Comparison of ENCODE assay signal across 1 cellular context in the genomic region with DNA sequence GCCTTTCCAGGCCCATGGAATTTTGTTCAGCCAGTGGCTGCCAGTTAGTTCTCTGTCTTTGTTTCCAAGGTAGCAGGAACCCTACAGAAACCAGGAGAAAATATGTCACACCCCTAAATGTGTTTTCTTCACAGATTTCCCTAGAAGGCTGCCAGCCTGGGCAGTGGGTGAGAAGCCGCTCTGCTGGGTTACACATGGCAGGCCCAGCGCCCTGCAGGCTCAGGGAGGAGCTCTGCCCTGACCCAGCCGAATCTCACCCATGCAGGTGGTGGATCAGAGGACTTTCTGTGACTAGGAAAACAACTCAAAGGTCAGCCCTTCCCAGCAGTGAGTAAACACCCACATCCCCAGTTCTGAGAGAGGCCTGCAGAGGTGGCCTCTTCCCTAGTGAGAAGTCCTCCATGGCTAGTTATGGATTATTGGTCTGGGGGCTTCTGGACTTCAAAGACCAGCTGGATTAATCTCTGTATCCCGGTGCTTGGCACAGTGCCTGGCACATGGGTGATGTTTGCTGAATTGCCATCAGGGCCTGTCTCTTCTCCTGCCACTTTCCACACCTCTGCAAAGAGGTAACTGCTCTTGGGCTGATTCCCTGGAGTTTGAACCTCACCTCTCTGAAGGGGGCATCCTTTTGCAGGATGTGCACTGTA.
TF ChIP-seq lines count a peak whose summit lies in the region.

No MANE protein-coding gene starts in this region.

TF ChIP-seq in HepG2, 621 proteins besides CTCF, POLR2A, EP300 and RAD21 (continued from another document and continues in another):
- TF ChIP-seq, protein P1, sequence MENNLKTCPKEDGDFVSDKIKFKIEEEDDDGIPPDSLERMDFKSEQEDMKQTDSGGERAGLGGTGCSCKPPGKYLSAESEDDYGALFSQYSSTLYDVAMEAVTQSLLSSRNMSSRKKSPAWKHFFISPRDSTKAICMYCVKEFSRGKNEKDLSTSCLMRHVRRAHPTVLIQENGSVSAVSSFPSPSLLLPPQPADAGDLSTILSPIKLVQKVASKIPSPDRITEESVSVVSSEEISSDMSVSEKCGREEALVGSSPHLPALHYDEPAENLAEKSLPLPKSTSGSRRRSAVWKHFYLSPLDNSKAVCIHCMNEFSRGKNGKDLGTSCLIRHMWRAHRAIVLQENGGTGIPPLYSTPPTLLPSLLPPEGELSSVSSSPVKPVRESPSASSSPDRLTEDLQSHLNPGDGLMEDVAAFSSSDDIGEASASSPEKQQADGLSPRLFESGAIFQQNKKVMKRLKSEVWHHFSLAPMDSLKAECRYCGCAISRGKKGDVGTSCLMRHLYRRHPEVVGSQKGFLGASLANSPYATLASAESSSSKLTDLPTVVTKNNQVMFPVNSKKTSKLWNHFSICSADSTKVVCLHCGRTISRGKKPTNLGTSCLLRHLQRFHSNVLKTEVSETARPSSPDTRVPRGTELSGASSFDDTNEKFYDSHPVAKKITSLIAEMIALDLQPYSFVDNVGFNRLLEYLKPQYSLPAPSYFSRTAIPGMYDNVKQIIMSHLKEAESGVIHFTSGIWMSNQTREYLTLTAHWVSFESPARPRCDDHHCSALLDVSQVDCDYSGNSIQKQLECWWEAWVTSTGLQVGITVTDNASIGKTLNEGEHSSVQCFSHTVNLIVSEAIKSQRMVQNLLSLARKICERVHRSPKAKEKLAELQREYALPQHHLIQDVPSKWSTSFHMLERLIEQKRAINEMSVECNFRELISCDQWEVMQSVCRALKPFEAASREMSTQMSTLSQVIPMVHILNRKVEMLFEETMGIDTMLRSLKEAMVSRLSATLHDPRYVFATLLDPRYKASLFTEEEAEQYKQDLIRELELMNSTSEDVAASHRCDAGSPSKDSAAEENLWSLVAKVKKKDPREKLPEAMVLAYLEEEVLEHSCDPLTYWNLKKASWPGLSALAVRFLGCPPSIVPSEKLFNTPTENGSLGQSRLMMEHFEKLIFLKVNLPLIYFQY (CRISPR knock-in tag; IDR thresholded peaks at IDR 0.05; ENCODE audit: borderline replicate concordance), result peak; percentile 92
- TF ChIP-seq, protein P2, sequence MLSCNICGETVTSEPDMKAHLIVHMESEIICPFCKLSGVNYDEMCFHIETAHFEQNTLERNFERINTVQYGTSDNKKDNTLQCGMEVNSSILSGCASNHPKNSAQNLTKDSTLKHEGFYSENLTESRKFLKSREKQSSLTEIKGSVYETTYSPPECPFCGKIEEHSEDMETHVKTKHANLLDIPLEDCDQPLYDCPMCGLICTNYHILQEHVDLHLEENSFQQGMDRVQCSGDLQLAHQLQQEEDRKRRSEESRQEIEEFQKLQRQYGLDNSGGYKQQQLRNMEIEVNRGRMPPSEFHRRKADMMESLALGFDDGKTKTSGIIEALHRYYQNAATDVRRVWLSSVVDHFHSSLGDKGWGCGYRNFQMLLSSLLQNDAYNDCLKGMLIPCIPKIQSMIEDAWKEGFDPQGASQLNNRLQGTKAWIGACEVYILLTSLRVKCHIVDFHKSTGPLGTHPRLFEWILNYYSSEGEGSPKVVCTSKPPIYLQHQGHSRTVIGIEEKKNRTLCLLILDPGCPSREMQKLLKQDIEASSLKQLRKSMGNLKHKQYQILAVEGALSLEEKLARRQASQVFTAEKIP (CRISPR knock-in tag; IDR thresholded peaks at IDR 0.05; ENCODE audit: borderline replicate concordance), result no peak
- TF ChIP-seq ASH2L (IDR thresholded peaks at IDR 0.05; ENCODE audit: insufficient read length, low read depth, low read length) (peak; percentile 97), SRF (IDR thresholded peaks at IDR 0.05; ENCODE audit: low read depth, low read length) (no peak), HDAC6 (IDR thresholded peaks at IDR 0.05; ENCODE audit: low read depth, low read length) (no peak), DMAP1 (CRISPR knock-in tag; IDR thresholded peaks at IDR 0.05) (peak; percentile 87), HMGA1 (CRISPR knock-in tag; conservative IDR thresholded peaks at IDR 0.05) (no peak), TMF1 (CRISPR knock-in tag; IDR thresholded peaks at IDR 0.05; ENCODE audit: low read depth) (peak; percentile 6; the same call in 1 of the 2 replicates), ZNF567 (CRISPR knock-in tag; IDR thresholded peaks at IDR 0.05; ENCODE audit: borderline replicate concordance) (no peak), ZC3H13 (CRISPR knock-in tag; IDR thresholded peaks at IDR 0.05) (0 out of 2 replicates have a peak, but pooled peaks have one; percentile 33), SP5 (CRISPR knock-in tag; IDR thresholded peaks at IDR 0.05; ENCODE audit: borderline replicate concordance, low read depth) (peak; percentile 92), PHF8 (CRISPR knock-in tag; IDR thresholded peaks at IDR 0.05) (no peak), FOXP1 (IDR thresholded peaks at IDR 0.05) (peak; percentile 81), FOXP1 (CRISPR knock-in tag; IDR thresholded peaks at IDR 0.05) (peak; percentile 89), ZNF709 (CRISPR knock-in tag; IDR thresholded peaks at IDR 0.05) (peak; percentile 88), JARID2 (CRISPR knock-in tag; IDR thresholded peaks at IDR 0.05; ENCODE audit: insufficient replicate concordance) (no peak), IKZF1 (IDR thresholded peaks at IDR 0.05) (no peak), ZFP1 (CRISPR knock-in tag; IDR thresholded peaks at IDR 0.05) (no peak), ZNF788 (CRISPR knock-in tag; IDR thresholded peaks at IDR 0.05; ENCODE audit: borderline replicate concordance) (peak; percentile 64; the same call in 1 of the 2 replicates), DNMT1 (CRISPR knock-in tag; IDR thresholded peaks at IDR 0.05) (no peak), RCOR2 (CRISPR knock-in tag; IDR thresholded peaks at IDR 0.05) (peak; percentile 88)
- TF ChIP-seq, protein P3, sequence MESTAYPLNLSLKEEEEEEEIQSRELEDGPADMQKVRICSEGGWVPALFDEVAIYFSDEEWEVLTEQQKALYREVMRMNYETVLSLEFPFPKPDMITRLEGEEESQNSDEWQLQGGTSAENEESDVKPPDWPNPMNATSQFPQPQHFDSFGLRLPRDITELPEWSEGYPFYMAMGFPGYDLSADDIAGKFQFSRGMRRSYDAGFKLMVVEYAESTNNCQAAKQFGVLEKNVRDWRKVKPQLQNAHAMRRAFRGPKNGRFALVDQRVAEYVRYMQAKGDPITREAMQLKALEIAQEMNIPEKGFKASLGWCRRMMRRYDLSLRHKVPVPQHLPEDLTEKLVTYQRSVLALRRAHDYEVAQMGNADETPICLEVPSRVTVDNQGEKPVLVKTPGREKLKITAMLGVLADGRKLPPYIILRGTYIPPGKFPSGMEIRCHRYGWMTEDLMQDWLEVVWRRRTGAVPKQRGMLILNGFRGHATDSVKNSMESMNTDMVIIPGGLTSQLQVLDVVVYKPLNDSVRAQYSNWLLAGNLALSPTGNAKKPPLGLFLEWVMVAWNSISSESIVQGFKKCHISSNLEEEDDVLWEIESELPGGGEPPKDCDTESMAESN (CRISPR knock-in tag; conservative IDR thresholded peaks at IDR 0.05), result 0 out of 2 replicates have a peak, but pooled peaks have one; percentile 37
- TF ChIP-seq, protein P4, sequence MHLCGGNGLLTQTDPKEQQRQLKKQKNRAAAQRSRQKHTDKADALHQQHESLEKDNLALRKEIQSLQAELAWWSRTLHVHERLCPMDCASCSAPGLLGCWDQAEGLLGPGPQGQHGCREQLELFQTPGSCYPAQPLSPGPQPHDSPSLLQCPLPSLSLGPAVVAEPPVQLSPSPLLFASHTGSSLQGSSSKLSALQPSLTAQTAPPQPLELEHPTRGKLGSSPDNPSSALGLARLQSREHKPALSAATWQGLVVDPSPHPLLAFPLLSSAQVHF (CRISPR knock-in tag; IDR thresholded peaks at IDR 0.05), result no peak
- TF ChIP-seq, protein P5, sequence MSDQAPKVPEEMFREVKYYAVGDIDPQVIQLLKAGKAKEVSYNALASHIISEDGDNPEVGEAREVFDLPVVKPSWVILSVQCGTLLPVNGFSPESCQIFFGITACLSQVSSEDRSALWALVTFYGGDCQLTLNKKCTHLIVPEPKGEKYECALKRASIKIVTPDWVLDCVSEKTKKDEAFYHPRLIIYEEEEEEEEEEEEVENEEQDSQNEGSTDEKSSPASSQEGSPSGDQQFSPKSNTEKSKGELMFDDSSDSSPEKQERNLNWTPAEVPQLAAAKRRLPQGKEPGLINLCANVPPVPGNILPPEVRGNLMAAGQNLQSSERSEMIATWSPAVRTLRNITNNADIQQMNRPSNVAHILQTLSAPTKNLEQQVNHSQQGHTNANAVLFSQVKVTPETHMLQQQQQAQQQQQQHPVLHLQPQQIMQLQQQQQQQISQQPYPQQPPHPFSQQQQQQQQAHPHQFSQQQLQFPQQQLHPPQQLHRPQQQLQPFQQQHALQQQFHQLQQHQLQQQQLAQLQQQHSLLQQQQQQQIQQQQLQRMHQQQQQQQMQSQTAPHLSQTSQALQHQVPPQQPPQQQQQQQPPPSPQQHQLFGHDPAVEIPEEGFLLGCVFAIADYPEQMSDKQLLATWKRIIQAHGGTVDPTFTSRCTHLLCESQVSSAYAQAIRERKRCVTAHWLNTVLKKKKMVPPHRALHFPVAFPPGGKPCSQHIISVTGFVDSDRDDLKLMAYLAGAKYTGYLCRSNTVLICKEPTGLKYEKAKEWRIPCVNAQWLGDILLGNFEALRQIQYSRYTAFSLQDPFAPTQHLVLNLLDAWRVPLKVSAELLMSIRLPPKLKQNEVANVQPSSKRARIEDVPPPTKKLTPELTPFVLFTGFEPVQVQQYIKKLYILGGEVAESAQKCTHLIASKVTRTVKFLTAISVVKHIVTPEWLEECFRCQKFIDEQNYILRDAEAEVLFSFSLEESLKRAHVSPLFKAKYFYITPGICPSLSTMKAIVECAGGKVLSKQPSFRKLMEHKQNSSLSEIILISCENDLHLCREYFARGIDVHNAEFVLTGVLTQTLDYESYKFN (CRISPR knock-in tag; conservative IDR thresholded peaks at IDR 0.05), result peak; percentile 100
- TF ChIP-seq, protein P6, sequence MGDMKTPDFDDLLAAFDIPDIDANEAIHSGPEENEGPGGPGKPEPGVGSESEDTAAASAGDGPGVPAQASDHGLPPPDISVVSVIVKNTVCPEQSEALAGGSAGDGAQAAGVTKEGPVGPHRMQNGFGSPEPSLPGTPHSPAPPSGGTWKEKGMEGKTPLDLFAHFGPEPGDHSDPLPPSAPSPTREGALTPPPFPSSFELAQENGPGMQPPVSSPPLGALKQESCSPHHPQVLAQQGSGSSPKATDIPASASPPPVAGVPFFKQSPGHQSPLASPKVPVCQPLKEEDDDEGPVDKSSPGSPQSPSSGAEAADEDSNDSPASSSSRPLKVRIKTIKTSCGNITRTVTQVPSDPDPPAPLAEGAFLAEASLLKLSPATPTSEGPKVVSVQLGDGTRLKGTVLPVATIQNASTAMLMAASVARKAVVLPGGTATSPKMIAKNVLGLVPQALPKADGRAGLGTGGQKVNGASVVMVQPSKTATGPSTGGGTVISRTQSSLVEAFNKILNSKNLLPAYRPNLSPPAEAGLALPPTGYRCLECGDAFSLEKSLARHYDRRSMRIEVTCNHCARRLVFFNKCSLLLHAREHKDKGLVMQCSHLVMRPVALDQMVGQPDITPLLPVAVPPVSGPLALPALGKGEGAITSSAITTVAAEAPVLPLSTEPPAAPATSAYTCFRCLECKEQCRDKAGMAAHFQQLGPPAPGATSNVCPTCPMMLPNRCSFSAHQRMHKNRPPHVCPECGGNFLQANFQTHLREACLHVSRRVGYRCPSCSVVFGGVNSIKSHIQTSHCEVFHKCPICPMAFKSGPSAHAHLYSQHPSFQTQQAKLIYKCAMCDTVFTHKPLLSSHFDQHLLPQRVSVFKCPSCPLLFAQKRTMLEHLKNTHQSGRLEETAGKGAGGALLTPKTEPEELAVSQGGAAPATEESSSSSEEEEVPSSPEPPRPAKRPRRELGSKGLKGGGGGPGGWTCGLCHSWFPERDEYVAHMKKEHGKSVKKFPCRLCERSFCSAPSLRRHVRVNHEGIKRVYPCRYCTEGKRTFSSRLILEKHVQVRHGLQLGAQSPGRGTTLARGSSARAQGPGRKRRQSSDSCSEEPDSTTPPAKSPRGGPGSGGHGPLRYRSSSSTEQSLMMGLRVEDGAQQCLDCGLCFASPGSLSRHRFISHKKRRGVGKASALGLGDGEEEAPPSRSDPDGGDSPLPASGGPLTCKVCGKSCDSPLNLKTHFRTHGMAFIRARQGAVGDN (CRISPR knock-in tag; IDR thresholded peaks at IDR 0.05), result peak; percentile 99
- TF ChIP-seq, protein P7, sequence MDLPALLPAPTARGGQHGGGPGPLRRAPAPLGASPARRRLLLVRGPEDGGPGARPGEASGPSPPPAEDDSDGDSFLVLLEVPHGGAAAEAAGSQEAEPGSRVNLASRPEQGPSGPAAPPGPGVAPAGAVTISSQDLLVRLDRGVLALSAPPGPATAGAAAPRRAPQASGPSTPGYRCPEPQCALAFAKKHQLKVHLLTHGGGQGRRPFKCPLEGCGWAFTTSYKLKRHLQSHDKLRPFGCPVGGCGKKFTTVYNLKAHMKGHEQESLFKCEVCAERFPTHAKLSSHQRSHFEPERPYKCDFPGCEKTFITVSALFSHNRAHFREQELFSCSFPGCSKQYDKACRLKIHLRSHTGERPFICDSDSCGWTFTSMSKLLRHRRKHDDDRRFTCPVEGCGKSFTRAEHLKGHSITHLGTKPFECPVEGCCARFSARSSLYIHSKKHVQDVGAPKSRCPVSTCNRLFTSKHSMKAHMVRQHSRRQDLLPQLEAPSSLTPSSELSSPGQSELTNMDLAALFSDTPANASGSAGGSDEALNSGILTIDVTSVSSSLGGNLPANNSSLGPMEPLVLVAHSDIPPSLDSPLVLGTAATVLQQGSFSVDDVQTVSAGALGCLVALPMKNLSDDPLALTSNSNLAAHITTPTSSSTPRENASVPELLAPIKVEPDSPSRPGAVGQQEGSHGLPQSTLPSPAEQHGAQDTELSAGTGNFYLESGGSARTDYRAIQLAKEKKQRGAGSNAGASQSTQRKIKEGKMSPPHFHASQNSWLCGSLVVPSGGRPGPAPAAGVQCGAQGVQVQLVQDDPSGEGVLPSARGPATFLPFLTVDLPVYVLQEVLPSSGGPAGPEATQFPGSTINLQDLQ (CRISPR knock-in tag; IDR thresholded peaks at IDR 0.05), result 0 out of 2 replicates have a peak, but pooled peaks have one; percentile 32
- TF ChIP-seq, protein P8, sequence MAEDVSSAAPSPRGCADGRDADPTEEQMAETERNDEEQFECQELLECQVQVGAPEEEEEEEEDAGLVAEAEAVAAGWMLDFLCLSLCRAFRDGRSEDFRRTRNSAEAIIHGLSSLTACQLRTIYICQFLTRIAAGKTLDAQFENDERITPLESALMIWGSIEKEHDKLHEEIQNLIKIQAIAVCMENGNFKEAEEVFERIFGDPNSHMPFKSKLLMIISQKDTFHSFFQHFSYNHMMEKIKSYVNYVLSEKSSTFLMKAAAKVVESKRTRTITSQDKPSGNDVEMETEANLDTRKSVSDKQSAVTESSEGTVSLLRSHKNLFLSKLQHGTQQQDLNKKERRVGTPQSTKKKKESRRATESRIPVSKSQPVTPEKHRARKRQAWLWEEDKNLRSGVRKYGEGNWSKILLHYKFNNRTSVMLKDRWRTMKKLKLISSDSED (CRISPR knock-in tag; IDR thresholded peaks at IDR 0.05), result no peak
- TF ChIP-seq, protein P9, sequence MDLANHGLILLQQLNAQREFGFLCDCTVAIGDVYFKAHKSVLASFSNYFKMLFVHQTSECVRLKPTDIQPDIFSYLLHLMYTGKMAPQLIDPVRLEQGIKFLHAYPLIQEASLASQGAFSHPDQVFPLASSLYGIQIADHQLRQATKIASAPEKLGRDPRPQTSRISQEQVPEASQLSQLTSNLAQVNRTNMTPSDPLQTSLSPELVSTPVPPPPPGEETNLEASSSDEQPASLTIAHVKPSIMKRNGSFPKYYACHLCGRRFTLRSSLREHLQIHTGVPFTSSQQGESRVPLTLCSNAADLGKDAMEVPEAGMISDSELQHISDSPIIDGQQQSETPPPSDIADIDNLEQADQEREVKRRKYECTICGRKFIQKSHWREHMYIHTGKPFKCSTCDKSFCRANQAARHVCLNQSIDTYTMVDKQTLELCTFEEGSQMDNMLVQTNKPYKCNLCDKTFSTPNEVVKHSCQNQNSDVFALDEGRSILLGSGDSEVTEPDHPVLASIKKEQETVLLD (CRISPR knock-in tag; IDR thresholded peaks at IDR 0.05; ENCODE audit: low read depth), result no peak
- TF ChIP-seq, protein P10, sequence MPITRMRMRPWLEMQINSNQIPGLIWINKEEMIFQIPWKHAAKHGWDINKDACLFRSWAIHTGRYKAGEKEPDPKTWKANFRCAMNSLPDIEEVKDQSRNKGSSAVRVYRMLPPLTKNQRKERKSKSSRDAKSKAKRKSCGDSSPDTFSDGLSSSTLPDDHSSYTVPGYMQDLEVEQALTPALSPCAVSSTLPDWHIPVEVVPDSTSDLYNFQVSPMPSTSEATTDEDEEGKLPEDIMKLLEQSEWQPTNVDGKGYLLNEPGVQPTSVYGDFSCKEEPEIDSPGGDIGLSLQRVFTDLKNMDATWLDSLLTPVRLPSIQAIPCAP (CRISPR knock-in tag; IDR thresholded peaks at IDR 0.05; ENCODE audit: low read depth), result no peak; the same call in 1 of the 2 replicates
